In the genomic region with DNA sequence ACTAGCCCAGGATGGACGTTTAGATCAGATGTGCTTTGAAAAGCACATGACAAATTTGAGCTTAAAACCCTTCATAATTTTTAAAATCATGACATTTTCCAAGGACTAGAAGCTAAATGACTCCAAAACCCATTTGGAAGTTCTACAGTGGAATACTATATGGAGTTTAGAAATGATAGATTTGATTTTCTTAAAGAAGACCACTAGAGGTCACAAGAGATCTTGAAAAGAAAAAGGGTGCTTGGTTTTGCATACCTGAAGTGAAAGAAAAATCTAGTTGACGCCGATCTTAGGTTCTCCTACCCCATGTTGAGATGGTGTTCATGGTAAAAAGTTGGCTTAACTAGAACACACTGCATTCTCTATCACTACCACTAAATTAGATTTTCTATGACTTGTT, we compare ENCODE assay signal across 8 cellular contexts. TPM values are rescaled to one million over a fixed set of nuclear protein-coding genes. Genes with fewer than 3 reads are reported as not detected.
DNase-seq lines count a peak whose midpoint lies in the region; ATAC-seq and TF ChIP-seq lines count a peak whose summit lies in the region.

No MANE protein-coding gene starts in this region.

- H3K27ac Mint-ChIP-seq in endothelial cell (ENCODE audit: unreplicated experiment) = no peak overlapping the region
- peak overlapping the region in 7 of 10 donors; percentile 36 to 92 (median 75) for H3K27ac Mint-ChIP-seq in naive thymus-derived CD8-positive, alpha-beta T cell

- H3K9me3 Mint-ChIP-seq in endothelial cell (ENCODE audit: unreplicated experiment) = no peaks in the 10 kb centered on the region
- no peaks in the 10 kb centered on the region for H3K9me3 Mint-ChIP-seq in naive thymus-derived CD8-positive, alpha-beta T cell

- TF ChIP-seq CTCF in GM12875 (IDR thresholded peaks at IDR 0.05; ENCODE audit: borderline replicate concordance, insufficient read depth, low read depth, low read length) (0 out of 2 replicates have a peak, but pooled peaks have one; percentile 7), RWPE2 (IDR thresholded peaks at IDR 0.05; ENCODE audit: poor library complexity, severe bottlenecking) (peak; percentile 77), endothelial cell (IDR thresholded peaks at IDR 0.05; ENCODE audit: unreplicated experiment) (peak; percentile 60)

- peak; percentile 62 for DNase-seq in A172 (ENCODE audit: low spot score)
- peak; percentile 28 for DNase-seq in NCI-H1092 (lab: John Stamatoyannopoulos, UW)
- DNase-seq in RWPE2 (ENCODE audit: low spot score) = no peak
- DNase-seq in endothelial cell (ENCODE audit: low spot score) = no peak
- peak in 3 of 10 donors; percentile 23 to 55 (median 50) for DNase-seq in naive thymus-derived CD8-positive, alpha-beta T cell
- no peak for DNase-seq in mucosa of gallbladder (ENCODE audit: low spot score)

- peaks cover 3% of the 10 kb centered on the region for H3K27me3 Mint-ChIP-seq in endothelial cell (ENCODE audit: unreplicated experiment)
- peaks cover 5 to 14% (median 10%) of the 10 kb centered on the region in 5 donors for H3K27me3 Mint-ChIP-seq in naive thymus-derived CD8-positive, alpha-beta T cell

- H3K4me1 Mint-ChIP-seq in endothelial cell (ENCODE audit: unreplicated experiment) = no peaks in the 10 kb centered on the region
- H3K4me1 Mint-ChIP-seq in naive thymus-derived CD8-positive, alpha-beta T cell = peaks cover 0 to 10% (median 4%) of the 10 kb centered on the region in 4 donors

- peak; percentile 71 for ATAC-seq in RWPE2 (ENCODE audit: low read depth)
- peak in 1 of 2 donors; percentile 48 for ATAC-seq in naive thymus-derived CD8-positive, alpha-beta T cell
- ATAC-seq in GM21526 (IDR thresholded peaks at IDR 0.05; ENCODE audit: low FRiP score, unreplicated experiment) = no peak

- H3K27ac ChIP-seq in RWPE2 (ENCODE audit: poor library complexity, severe bottlenecking) = no peak overlapping the region

- H3K4me3 ChIP-seq in GM12875 (ENCODE audit: low read depth, low read length) (no peak overlapping the region), RWPE2 (ENCODE audit: severe bottlenecking) (no peak overlapping the region)

- H3K9me3 ChIP-seq in RWPE2 (ENCODE audit: severe bottlenecking) = no peaks in the 10 kb centered on the region

- H3K27me3 ChIP-seq in RWPE2 (ENCODE audit: insufficient read depth, poor library complexity, severe bottlenecking) = no peaks in the 10 kb centered on the region

- no peaks in the 10 kb centered on the region for H3K36me3 ChIP-seq in RWPE2 (ENCODE audit: low read depth)

- no peak overlapping the region for H3K4me3 Mint-ChIP-seq in endothelial cell (ENCODE audit: unreplicated experiment)
- peak overlapping the region in 6 of 10 donors; percentile 58 to 85 (median 76) for H3K4me3 Mint-ChIP-seq in naive thymus-derived CD8-positive, alpha-beta T cell

- no peaks in the 10 kb centered on the region for H3K36me3 Mint-ChIP-seq in endothelial cell (ENCODE audit: low read depth, unreplicated experiment)
- H3K36me3 Mint-ChIP-seq in naive thymus-derived CD8-positive, alpha-beta T cell = no peaks in the 10 kb centered on the region

- POLR2A ChIA-PET in naive thymus-derived CD8-positive, alpha-beta T cell (lab: Charles Lee) = no interaction called here

- H3K4me1 ChIP-seq in RWPE2 (ENCODE audit: insufficient read depth, poor library complexity, severe bottlenecking) = no peaks in the 10 kb centered on the region

RNA-seq across cellular contexts. Expression of a gene that starts 31.5 kb away (rescaled TPM):
- total RNA-seq in A172 (2014; rRNA removed; shearing (Covaris generic)) = 0.16 and 0.22 TPM in 2 replicates
- total RNA-seq in endothelial cell (ENCODE audit: unreplicated experiment) = not detected
- not detected for total RNA-seq in naive thymus-derived CD8-positive, alpha-beta T cell
- polyA plus RNA-seq in naive thymus-derived CD8-positive, alpha-beta T cell = not detected
- 0.78 TPM for total RNA-seq in mucosa of gallbladder

RNA-seq across cellular contexts. Expression of a gene that starts 31.5 kb away (rescaled TPM):
- 48.2 and 50.8 TPM in 2 replicates for total RNA-seq in A172 (2014; rRNA removed; shearing (Covaris generic))
- total RNA-seq in endothelial cell (ENCODE audit: unreplicated experiment) (24.6 TPM), mucosa of gallbladder (24.9 TPM)
- total RNA-seq in naive thymus-derived CD8-positive, alpha-beta T cell = 10 to 100 TPM; 26.7 to 34.3 TPM
- 10 to 100 TPM in 1 of 3 donors, 1 to 10 TPM in 2; 6.9 to 14.6 (median 9.0) TPM for polyA plus RNA-seq in naive thymus-derived CD8-positive, alpha-beta T cell

Comparison
In these comparisons a context has a peak if more than half of its experiments do, and no peak if none do; other contexts are left out.
1. DNase-seq: peak in A172 (single experiment) and NCI-H1092 (single experiment); none in RWPE2 (single experiment), endothelial cell (single experiment) and mucosa of gallbladder (single experiment).
2. CTCF ChIP-seq: peak in every context shown above with its lines; median percentile 77 in RWPE2; 60 in endothelial cell; 7 in GM12875.